9 cellular contexts compared by ENCODE assay signal in genomic region chr2:21372654-21373053, GRCh38.
A peak's percentile ranks its signal among the peaks of the same experiment; 100 is the strongest.
DNase-seq lines count a peak whose midpoint lies in the region; ATAC-seq, FAIRE-seq and TF ChIP-seq lines count a peak whose summit lies in the region.
"Had no signal": no experiment of that assay in that cellular context is flagged by ENCODE, and none has a peak within 500 bp of the region (broad histone marks: within the 10 kb centered on the region; RNA-seq: fewer than 3 reads in every experiment).

No MANE protein-coding gene starts in this region.

- H3K9ac ChIP-seq in keratinocyte (ENCODE audit: control insufficient read depth, extremely low read depth, insufficient read depth, low read length), result no peak overlapping the region

- CTCF ChIA-PET in Panc1 (lab: Charles Lee), result interaction anchor here (0.7 kb wide), 1 partner anchor 592 kb away, joined by 3 read pairs; no protein-coding TSS in a partner anchor
- CTCF ChIA-PET in RWPE1 (lab: Yijun Ruan, JAX), result no interaction called here

- no peaks in the 10 kb centered on the region for H3K79me2 ChIP-seq in keratinocyte (ENCODE audit: control insufficient read depth, insufficient read depth, low read length)

- FAIRE-seq in keratinocyte (lab: Jason Lieb, UNC), result no peak
- FAIRE-seq: endometrium had no signal

- intact Hi-C loops in Panc1 (cut with micrococcal nuclease; ENCODE audit: unreplicated experiment), result no loop called here

- DNase-seq in DMS53 (lab: John Stamatoyannopoulos, UW) (peak; percentile 64), HAP-1 (ENCODE audit: low spot score in 2 of 2) (peak; percentile 51 to 63), Panc1 (ENCODE audit: low read depth, low spot score) (no peak), keratinocyte (ENCODE audit: low read depth, low spot score) (no peak), GF-D8 (lab: John Stamatoyannopoulos, UW) (no peak), ecto neural progenitor cell (ENCODE audit: low spot score) (no peak), RWPE1 (ENCODE audit: low spot score) (no peak)

- H3K4me1 ChIP-seq in HAP-1 (no peaks in the 10 kb centered on the region), Panc1 (ENCODE audit: control insufficient read depth, insufficient read depth, low read length) (no peaks in the 10 kb centered on the region), keratinocyte (ENCODE audit: control insufficient read depth, extremely low read depth, insufficient read depth, low read length) (peaks cover under 1% of the 10 kb centered on the region)

- H3K4me3 ChIP-seq in HAP-1 (no peak overlapping the region), Panc1 (ENCODE audit: low read depth in 2 of 2, low read length in 2 of 2) (no peak overlapping the region), keratinocyte (ENCODE audit: control insufficient read depth in 2 of 3, extremely low read depth in 1 of 3, insufficient read depth in 2 of 3, low read depth in 1 of 3, low read length in 3 of 3) (no peak overlapping the region)

- H2AFZ ChIP-seq in keratinocyte (ENCODE audit: control insufficient read depth, low read length), result no peak overlapping the region

- dilution Hi-C loops in keratinocyte (cut with MboI; ENCODE audit: extremely low pct_ligation_motif_present, low sequenced_read_pairs), result no loop called here

- H3K36me3 ChIP-seq in HAP-1 (replicated peaks) (no peaks in the 10 kb centered on the region), Panc1 (ENCODE audit: control insufficient read depth, insufficient read depth, low read length) (no peaks in the 10 kb centered on the region), keratinocyte (ENCODE audit: control insufficient read depth in 2 of 2, extremely low read depth in 1 of 2, insufficient read depth in 2 of 2, low read length in 2 of 2) (no peaks in the 10 kb centered on the region)

- in situ Hi-C loops in HAP-1 (cut with MboI; ENCODE audit: low sequenced_read_pairs), result no loop called here
- in situ Hi-C loops in Panc1 (cut with HindIII; ENCODE audit: low pct_unique_long_range_greater_than_20kb, low sequenced_read_pairs), result no loop called here

- H3K9me1 ChIP-seq in keratinocyte (ENCODE audit: control insufficient read depth, extremely low read depth, insufficient read depth, low read length), result no peaks in the 10 kb centered on the region

- no peak for ATAC-seq in Panc1
- no peak for ATAC-seq in GM18498 (IDR thresholded peaks at IDR 0.05; ENCODE audit: unreplicated experiment)

- no peaks in the 10 kb centered on the region for H4K20me1 ChIP-seq in keratinocyte (ENCODE audit: control insufficient read depth, extremely low read depth, insufficient read depth, low read length)

- POLR2A ChIA-PET in Panc1 (lab: Charles Lee) (no interaction called here), RWPE1 (lab: Yijun Ruan, JAX; ENCODE audit: low non-redundant PET) (no interaction called here)

- H3K9me3 ChIP-seq in HAP-1, result no peaks in the 10 kb centered on the region
- no peaks in the 10 kb centered on the region for H3K9me3 ChIP-seq in Panc1 (ENCODE audit: control insufficient read depth, insufficient read depth, low read depth, low read length)
- no peaks in the 10 kb centered on the region for H3K9me3 ChIP-seq in keratinocyte (ENCODE audit: control insufficient read depth, low read depth, low read length)

- H3K4me2 ChIP-seq in keratinocyte (ENCODE audit: control insufficient read depth, extremely low read depth, insufficient read depth, low read depth, low read length), result no peak overlapping the region

- H3K27me3 ChIP-seq in HAP-1 (ENCODE audit: low read depth) (no peaks in the 10 kb centered on the region; the same call in 1 of the 2 replicates), Panc1 (ENCODE audit: control insufficient read depth, insufficient read depth, low read length) (no peaks in the 10 kb centered on the region), keratinocyte (ENCODE audit: control insufficient read depth, extremely low read depth, insufficient read depth, low read length) (no peaks in the 10 kb centered on the region)

- H3K27ac ChIP-seq in Panc1 (ENCODE audit: low read length), result no peak overlapping the region
- H3K27ac ChIP-seq in keratinocyte (ENCODE audit: control insufficient read depth, insufficient read depth, low read length), result no peak overlapping the region
- H3K27ac ChIP-seq in RWPE1, result no peak overlapping the region

- peak; percentile 35; the same call in 1 of the 2 replicates for TF ChIP-seq CTCF in Panc1 (IDR thresholded peaks at IDR 0.05)
- TF ChIP-seq CTCF in keratinocyte (optimal IDR thresholded peaks at IDR 0.05 in 1 of 3, IDR thresholded peaks at IDR 0.05 in 1 of 3, conservative IDR thresholded peaks at IDR 0.05 in 1 of 3; ENCODE audit: extremely low read depth in 1 of 3, insufficient read depth in 2 of 3, low read length in 3 of 3), result peak; percentile 55 to 68 (median 62)
- TF ChIP-seq CTCF in RWPE1 (conservative IDR thresholded peaks at IDR 0.05; ENCODE audit: low read depth), result no peak

- BruUV-seq in Panc1 (replicated peaks; lab: Mats Ljungman, UMichigan), result no TSS peak

Comparison
In these comparisons a context has a peak if more than half of its experiments do, and no peak if none do; other contexts are left out.
1. DNase-seq: peak in DMS53 (single experiment) and HAP-1 (2 of 2); none in Panc1 (single experiment), keratinocyte (single experiment), GF-D8 (single experiment), ecto neural progenitor cell (single experiment) and RWPE1 (single experiment).